10 cellular contexts compared by ENCODE assay signal in the genomic region with DNA sequence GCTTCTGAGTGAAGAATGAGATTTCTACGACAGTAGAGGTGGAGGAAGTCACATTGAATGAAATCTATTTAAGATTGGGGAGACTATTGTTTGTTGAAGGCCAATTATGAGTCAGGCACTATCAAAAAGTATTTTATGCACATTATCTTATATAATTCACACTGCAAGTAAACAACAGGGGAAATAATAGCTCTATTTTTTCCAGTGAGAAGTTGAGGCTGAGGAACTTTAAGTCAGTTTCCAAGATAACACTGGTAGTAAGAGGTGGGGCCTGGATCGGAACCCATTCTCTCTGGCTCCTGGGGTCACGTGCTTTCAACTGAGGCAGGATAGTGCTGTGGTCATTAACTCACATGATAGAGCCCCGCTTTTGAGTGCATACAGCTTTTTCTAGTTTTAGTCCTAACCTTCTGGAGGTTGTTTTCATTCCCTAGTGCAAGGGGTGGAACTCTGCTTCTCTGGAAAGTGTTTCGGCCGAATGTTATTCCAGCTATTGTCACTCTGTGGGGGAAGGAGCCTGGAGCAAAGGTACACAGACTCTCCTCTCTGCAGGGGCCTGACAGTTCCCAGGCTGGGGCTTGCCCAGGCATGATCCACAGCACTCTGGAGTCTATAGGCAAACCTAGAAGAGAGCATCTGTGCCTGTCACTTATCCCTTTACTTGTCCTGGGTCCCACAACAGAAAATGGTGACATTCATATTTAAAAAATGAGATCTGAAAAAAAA.
DNase-seq lines count a peak whose midpoint lies in the region; ATAC-seq and TF ChIP-seq lines count a peak whose summit lies in the region.
"Had no signal": no experiment of that assay in that cellular context is flagged by ENCODE, and none has a peak within 500 bp of the region (broad histone marks: within the 10 kb centered on the region; RNA-seq: fewer than 3 reads in every experiment).

No MANE protein-coding gene starts in this region.

- no peaks in the 10 kb centered on the region for H3K79me2 ChIP-seq in mammary epithelial cell (ENCODE audit: insufficient read depth, low read length)

- CTCF ChIA-PET in mammary epithelial cell (lab: Charles Lee; ENCODE audit: low non-redundant PET): no interaction called here

- dilution Hi-C loops in mammary epithelial cell (cut with HindIII; ENCODE audit: low sequenced_read_pairs): no loop called here

- H3K36me3 ChIP-seq in mammary epithelial cell (ENCODE audit: insufficient read depth, low read length): no peaks in the 10 kb centered on the region
- no peaks in the 10 kb centered on the region for H3K36me3 ChIP-seq in left lung
- H3K36me3 ChIP-seq in suprapubic skin: no peaks in the 10 kb centered on the region
- H3K36me3 ChIP-seq in HAP-1 (replicated peaks): no peaks in the 10 kb centered on the region
- H3K36me3 ChIP-seq: heart right ventricle had no signal

- H3K27ac ChIP-seq in mammary epithelial cell (ENCODE audit: insufficient read depth, low read depth, low read length) (peak overlapping the region; percentile 99), left lung (no peak overlapping the region), suprapubic skin (no peak overlapping the region)
- H3K27ac ChIP-seq: testis had no signal

- H3K4me1 ChIP-seq in mammary epithelial cell (ENCODE audit: insufficient read depth, low read length) (peaks cover 74% of the 10 kb centered on the region), left lung (no peaks in the 10 kb centered on the region), suprapubic skin (peaks cover 10% of the 10 kb centered on the region), HAP-1 (no peaks in the 10 kb centered on the region)
- H3K4me1 ChIP-seq: testis had no signal

- H4K20me1 ChIP-seq in mammary epithelial cell (ENCODE audit: insufficient read depth, low read length): no peaks in the 10 kb centered on the region

- H3K4me3 ChIP-seq in mammary epithelial cell (replicated peaks in 1 of 3; ENCODE audit: insufficient read depth in 1 of 3, low read depth in 2 of 3, low read length in 3 of 3): no peak overlapping the region
- H3K4me3 ChIP-seq in left lung: no peak overlapping the region
- no peak overlapping the region for H3K4me3 ChIP-seq in suprapubic skin
- no peak overlapping the region for H3K4me3 ChIP-seq in HAP-1
- H3K4me3 ChIP-seq: heart right ventricle, testis had no signal

- TF ChIP-seq POLR2A in suprapubic skin (IDR thresholded peaks at IDR 0.05): no peak

- intact Hi-C loops in mammary epithelial cell (cut with micrococcal nuclease): loop anchor here (1.0 kb wide), 1 partner anchor 11 kb away; no protein-coding TSS in a partner anchor
- intact Hi-C loops in left lung (cut with DNase I): no loop called here
- intact Hi-C loops in head of caudate nucleus (cut with DNase I): no loop called here

- H3K9me3 ChIP-seq in mammary epithelial cell (replicated peaks; ENCODE audit: insufficient read depth, low read length): no peaks in the 10 kb centered on the region
- H3K9me3 ChIP-seq in left lung: no peaks in the 10 kb centered on the region
- H3K9me3 ChIP-seq in suprapubic skin: no peaks in the 10 kb centered on the region
- H3K9me3 ChIP-seq in HAP-1: no peaks in the 10 kb centered on the region
- H3K9me3 ChIP-seq: testis had no signal

- in situ Hi-C loops in Caki2 (cut with HindIII; ENCODE audit: low pct_unique_long_range_greater_than_20kb, low sequenced_read_pairs) (loop anchor here (25.0 kb wide), 1 partner anchor 627 kb away; a partner anchor contains a TSS), mammary epithelial cell (cut with MboI; ENCODE audit: low sequenced_read_pairs in 2 of 2) (no loop called here), HAP-1 (cut with MboI; ENCODE audit: low sequenced_read_pairs) (no loop called here)

- peak; percentile 42 for ATAC-seq in left lung

- H3K4me2 ChIP-seq in mammary epithelial cell (ENCODE audit: insufficient read depth, low read depth, low read length): peak overlapping the region; percentile 51

- WGBS in mammary epithelial cell (ENCODE audit: low coverage, missing lambda C conversion rate): 21% methylated on average over 6 of the region's 6 CpGs
- 61% methylated on average over 6 of the region's 6 CpGs for WGBS in suprapubic skin

- H3K27me3 ChIP-seq in mammary epithelial cell (ENCODE audit: insufficient read depth, low read length) (no peaks in the 10 kb centered on the region), left lung (no peaks in the 10 kb centered on the region), suprapubic skin (no peaks in the 10 kb centered on the region), HAP-1 (ENCODE audit: low read depth) (no peaks in the 10 kb centered on the region)
- H3K27me3 ChIP-seq: heart right ventricle, testis had no signal

- BruUV-seq in mammary epithelial cell (replicated peaks; lab: Mats Ljungman, UMichigan): TSS peak; percentile 44

- TF ChIP-seq CTCF in mammary epithelial cell (conservative IDR thresholded peaks at IDR 0.05 in 1 of 2, IDR thresholded peaks at IDR 0.05 in 1 of 2; ENCODE audit: extremely low read depth in 1 of 2, insufficient read depth in 1 of 2, low read depth in 1 of 2, low read length in 2 of 2): no peak
- TF ChIP-seq CTCF in left lung (IDR thresholded peaks at IDR 0.05): no peak
- TF ChIP-seq CTCF in suprapubic skin (IDR thresholded peaks at IDR 0.05): no peak

- H2AFZ ChIP-seq in mammary epithelial cell (ENCODE audit: low read depth, low read length): peak overlapping the region; percentile 66

- no peak for TF ChIP-seq EP300 in suprapubic skin (IDR thresholded peaks at IDR 0.05)

- peak; percentile 84 for DNase-seq in Caki2 (ENCODE audit: low read depth)
- DNase-seq in NCI-H1105 treated with DMSO at 0.1 percent for 48 hours (lab: John Stamatoyannopoulos, UW): peak; percentile 49
- DNase-seq in mammary epithelial cell: peak; percentile 90
- no peak for DNase-seq in left lung
- no peak for DNase-seq in suprapubic skin (ENCODE audit: low spot score in 2 of 2)
- no peak for DNase-seq in HAP-1 (ENCODE audit: low spot score in 2 of 2)
- no peak for DNase-seq in activated CD4-positive, alpha-beta T cell treated with anti-CD3 and anti-CD28 coated beads for 48 hours
- DNase-seq in head of caudate nucleus: no peak
- DNase-seq: heart right ventricle, testis had no signal

- H3K9ac ChIP-seq in mammary epithelial cell (ENCODE audit: insufficient read depth, low read length): peak overlapping the region; percentile 56

Comparison
In these comparisons a context has a peak if more than half of its experiments do, and no peak if none do; other contexts are left out.
1. DNase-seq: peak in Caki2 (single experiment), NCI-H1105 treated with DMSO at 0.1 percent for 48 hours (single experiment) and mammary epithelial cell (single experiment); none in left lung (0 of 2), suprapubic skin (0 of 2), HAP-1 (0 of 2), activated CD4-positive, alpha-beta T cell treated with anti-CD3 and anti-CD28 coated beads for 48 hours (single experiment) and head of caudate nucleus (0 of 42).